Comparison of ENCODE assay signal across 8 cellular contexts in genomic region chr10:102642553-102643345, GRCh38. TPM values are rescaled to one million over a fixed set of nuclear protein-coding genes. Genes with fewer than 3 reads are reported as not detected.
DNase-seq lines count a peak whose midpoint lies in the region; ATAC-seq and TF ChIP-seq lines count a peak whose summit lies in the region.

No MANE protein-coding gene starts in this region.

- intact Hi-C loops in tibial artery (cut with DNase I; ENCODE audit: low total_unique reads): loop anchor here (5.0 kb wide), 1 partner anchor 140 kb away; the partner anchor contains the start of genes ACTR1A and SUFU

- H3K4me1 ChIP-seq in esophagus (ENCODE audit: control insufficient read depth in 2 of 2, insufficient read depth in 2 of 2, low read length in 1 of 2): peaks cover 3 to 16% of the 10 kb centered on the region in 2 donors
- H3K4me1 ChIP-seq in mucosa of stomach (ENCODE audit: control insufficient read depth, insufficient read depth, low read length): peaks cover 17% of the 10 kb centered on the region
- H3K4me1 ChIP-seq in tibial artery: peaks cover 0 to 16% (median 13%) of the 10 kb centered on the region in 4 donors

- H3K9me3 ChIP-seq in esophagus (ENCODE audit: control insufficient read depth in 2 of 2, insufficient read depth in 1 of 2, low read depth in 1 of 2, low read length in 1 of 2): no peaks in the 10 kb centered on the region
- no peaks in the 10 kb centered on the region for H3K9me3 ChIP-seq in mucosa of stomach (ENCODE audit: control insufficient read depth, low read length)
- no peaks in the 10 kb centered on the region for H3K9me3 ChIP-seq in tibial artery

- WGBS in esophagus, 2 donors: 1% methylated on average over 71 to 73 of the region's 73 CpGs

- peak overlapping the region; percentile 73 to 84 for H3K4me3 ChIP-seq in esophagus (ENCODE audit: low read depth in 1 of 2, low read length in 2 of 2)
- peak overlapping the region; percentile 77 for H3K4me3 ChIP-seq in mucosa of stomach (ENCODE audit: low read length)
- peak overlapping the region; percentile 86 to 90 for H3K4me3 ChIP-seq in tibial artery

- TF ChIP-seq CTCF in AG09319 (IDR thresholded peaks at IDR 0.05; ENCODE audit: low read depth, low read length) (no peak), tibial artery (IDR thresholded peaks at IDR 0.05) (no peak)

- H3K9ac ChIP-seq in mucosa of stomach (ENCODE audit: low read length): peak overlapping the region; percentile 99

- no peaks in the 10 kb centered on the region for H3K27me3 ChIP-seq in esophagus (ENCODE audit: control insufficient read depth in 1 of 2, insufficient read depth in 2 of 2, low read length in 2 of 2)
- H3K27me3 ChIP-seq in mucosa of stomach (ENCODE audit: control insufficient read depth, insufficient read depth, low read length): no peaks in the 10 kb centered on the region
- H3K27me3 ChIP-seq in tibial artery: no peaks in the 10 kb centered on the region

- H3K27ac ChIP-seq in esophagus (ENCODE audit: low read depth in 2 of 2, low read length in 1 of 2): peak overlapping the region; percentile 94 to 97
- peak overlapping the region; percentile 97 to 99 for H3K27ac ChIP-seq in tibial artery

- peak; percentile 63 for DNase-seq in AG09319 (ENCODE audit: extremely low read depth, low read depth)
- peak; percentile 65 for DNase-seq in NCI-H2171 treated with DMSO at 0.1 percent for 48 hours (lab: John Stamatoyannopoulos, UW)
- peak; percentile 38 for DNase-seq in activated T-cell treated with anti-CD3 and anti-CD28 coated beads for 4 hours
- peak; percentile 73 to 86 for DNase-seq in tibial artery

- ATAC-seq in GM19455 (IDR thresholded peaks at IDR 0.05; ENCODE audit: unreplicated experiment): peak; percentile 0
- no peak for ATAC-seq in HG02981 (IDR thresholded peaks at IDR 0.05; ENCODE audit: unreplicated experiment)

- H3K36me3 ChIP-seq in esophagus (ENCODE audit: control insufficient read depth in 2 of 2, insufficient read depth in 2 of 2, low read length in 1 of 2) (no peaks in the 10 kb centered on the region), mucosa of stomach (ENCODE audit: control insufficient read depth, insufficient read depth, low read length) (no peaks in the 10 kb centered on the region), tibial artery (no peaks in the 10 kb centered on the region)

RNA-seq across cellular contexts. Expression of gene TRIM8, which starts 1.5 kb away (rescaled TPM):
- 10 to 100 TPM; 26.4 to 33.3 TPM for polyA plus RNA-seq in esophagus
